ENCODE assay signal across 7 cellular contexts in the genomic region with DNA sequence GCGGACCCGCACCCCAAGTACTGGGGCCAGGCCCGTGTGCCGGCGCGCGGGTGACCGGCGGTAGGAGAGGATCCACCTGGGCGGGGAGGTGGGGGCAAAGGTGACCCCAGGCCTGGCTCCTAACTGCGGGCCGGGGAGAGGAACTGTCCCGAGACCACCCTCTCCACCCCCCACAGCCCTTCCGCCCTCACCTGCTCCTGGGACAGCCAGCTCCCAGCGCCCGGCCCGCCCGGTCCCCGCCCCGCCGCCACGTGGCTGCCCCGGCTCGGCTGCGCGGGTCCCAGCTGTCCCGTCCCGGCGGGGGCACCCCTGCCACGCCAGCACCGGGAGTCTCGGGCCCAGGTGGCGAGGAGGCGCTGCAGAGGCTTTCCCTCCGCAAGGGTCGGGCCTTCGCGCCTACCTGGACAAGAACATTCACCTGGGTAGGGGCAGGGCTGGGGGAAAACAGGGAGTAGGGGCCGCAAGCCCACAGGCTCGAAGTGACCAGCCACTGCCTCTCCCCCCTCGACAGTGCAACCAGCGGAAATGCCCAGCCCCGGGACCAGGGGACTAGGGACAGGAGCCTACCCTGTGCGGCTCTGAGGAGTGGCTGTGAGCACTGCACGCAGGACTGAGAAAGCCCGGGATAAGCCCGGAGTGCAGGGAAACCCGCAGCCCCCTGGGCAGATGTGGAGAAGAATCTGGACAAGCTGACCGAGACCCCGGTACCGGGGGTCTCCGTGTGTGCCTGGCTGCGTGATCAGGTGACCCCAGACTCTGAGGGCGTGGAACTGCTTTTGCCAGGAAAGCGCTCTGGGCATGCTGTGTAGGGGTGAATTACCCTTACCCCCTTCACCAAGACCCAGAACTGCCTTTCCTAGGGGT. TPM values are rescaled to one million over a fixed set of nuclear protein-coding genes. Genes with fewer than 3 reads are reported as not detected.
DNase-seq lines count a peak whose midpoint lies in the region; ATAC-seq and TF ChIP-seq lines count a peak whose summit lies in the region.

A gene with protein sequence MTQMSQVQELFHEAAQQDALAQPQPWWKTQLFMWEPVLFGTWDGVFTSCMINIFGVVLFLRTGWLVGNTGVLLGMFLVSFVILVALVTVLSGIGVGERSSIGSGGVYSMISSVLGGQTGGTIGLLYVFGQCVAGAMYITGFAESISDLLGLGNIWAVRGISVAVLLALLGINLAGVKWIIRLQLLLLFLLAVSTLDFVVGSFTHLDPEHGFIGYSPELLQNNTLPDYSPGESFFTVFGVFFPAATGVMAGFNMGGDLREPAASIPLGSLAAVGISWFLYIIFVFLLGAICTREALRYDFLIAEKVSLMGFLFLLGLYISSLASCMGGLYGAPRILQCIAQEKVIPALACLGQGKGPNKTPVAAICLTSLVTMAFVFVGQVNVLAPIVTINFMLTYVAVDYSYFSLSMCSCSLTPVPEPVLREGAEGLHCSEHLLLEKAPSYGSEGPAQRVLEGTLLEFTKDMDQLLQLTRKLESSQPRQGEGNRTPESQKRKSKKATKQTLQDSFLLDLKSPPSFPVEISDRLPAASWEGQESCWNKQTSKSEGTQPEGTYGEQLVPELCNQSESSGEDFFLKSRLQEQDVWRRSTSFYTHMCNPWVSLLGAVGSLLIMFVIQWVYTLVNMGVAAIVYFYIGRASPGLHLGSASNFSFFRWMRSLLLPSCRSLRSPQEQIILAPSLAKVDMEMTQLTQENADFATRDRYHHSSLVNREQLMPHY (minus strand): TSS at position 240 of the 864 bp plus-strand sequence. CDS start 1,399 bp downstream, outside the sequence.

- H3K4me1 Mint-ChIP-seq in WTC11: peaks cover 29% of the 10 kb centered on the region

- CTCF ChIA-PET in WTC11 (lab: Charles Lee): interaction anchor here (1.3 to 2.0 kb wide), 3 partner anchors 21 to 451 kb away, joined by 3 to 5 read pairs (median 5); no protein-coding TSS in a partner anchor

- no peaks in the 10 kb centered on the region for H3K79me2 ChIP-seq in GM23248 (ENCODE audit: insufficient read depth)

- H3K9me2 ChIP-seq in GM23248 (ENCODE audit: insufficient read depth): no peaks in the 10 kb centered on the region

- ATAC-seq in WTC11: peak; percentile 34

- H3K27me3 ChIP-seq in GM23248 (replicated peaks; ENCODE audit: insufficient read depth): no peaks in the 10 kb centered on the region

- H3K4me3 Mint-ChIP-seq in WTC11: peak within 1 kb of the TSS; percentile 69

- DNase-seq in GM23248 (peak; percentile 33), WTC11 (ENCODE audit: low spot score) (peak; percentile 49), DMS79 treated with DMSO at 0.1 percent for 48 hours (lab: John Stamatoyannopoulos, UW) (no peak), midbrain (lab: John Stamatoyannopoulos, UW) (no peak), NCI-H2196 (lab: John Stamatoyannopoulos, UW; ENCODE audit: unreplicated experiment) (no peak)

- H2AFZ ChIP-seq in GM23248: peak within 1 kb of the TSS; percentile 82

- no peaks in the 10 kb centered on the region for H3K9me3 ChIP-seq in GM23248 (ENCODE audit: low read depth)

- in situ Hi-C loops in GM23248 (cut with MboI): no loop called here

- H4K20me1 ChIP-seq in GM23248 (ENCODE audit: insufficient read depth): no peaks in the 10 kb centered on the region

- 0 out of 2 replicates have a peak, but pooled peaks cover 2% of the 10 kb centered on the region for H3K36me3 Mint-ChIP-seq in WTC11

- TF ChIP-seq CTCF in WTC11 (IDR thresholded peaks at IDR 0.05): no peak

- H3K4me2 ChIP-seq in GM23248 (ENCODE audit: unreplicated experiment): peak within 1 kb of the TSS; percentile 69

- no peaks in the 10 kb centered on the region for H3K9me3 Mint-ChIP-seq in WTC11

- H3F3A ChIP-seq in GM23248 (ENCODE audit: insufficient read depth): peaks cover 18% of the 10 kb centered on the region

- peak within 1 kb of the TSS; percentile 55 for H3K4me3 ChIP-seq in GM23248
- H3K4me3 ChIP-seq in iPS-11a (ENCODE audit: low read depth, low read length): peak within 1 kb of the TSS; percentile 48
- H3K4me3 ChIP-seq in skin epidermis: peak within 1 kb of the TSS; percentile 27 to 62 (median 42)

- H3K27me3 Mint-ChIP-seq in WTC11 (ENCODE audit: low read depth): peaks cover 13% of the 10 kb centered on the region; the same call in 1 of the 2 replicates

- H3K9ac ChIP-seq in GM23248: peak within 1 kb of the TSS; percentile 63

- no peak within 1 kb of the TSS for H3K27ac Mint-ChIP-seq in WTC11

- POLR2A ChIA-PET in WTC11 (lab: Charles Lee): interaction anchor here (0.9 to 1.1 kb wide), 2 partner anchors 92 to 162 kb away, joined by 3 to 4 read pairs; a partner anchor contains a TSS

- H3K36me3 ChIP-seq in GM23248 (ENCODE audit: low read depth): no peaks in the 10 kb centered on the region

- H3K4me1 ChIP-seq in GM23248 (ENCODE audit: insufficient read depth): peaks cover 20% of the 10 kb centered on the region

- H3K27ac ChIP-seq in GM23248: no peak within 1 kb of the TSS
- peak within 1 kb of the TSS in 15 of 21 experiments; percentile 8 to 80 (median 61) for H3K27ac ChIP-seq in skin epidermis

- WGBS in GM23248 (ENCODE audit: low coverage in 1 of 2, low lambda C conversion rate in 2 of 2, missing lambda C conversion rate in 2 of 2), 2 experiments: 16 to 29% methylated on average over 27 to 40 of the region's 55 CpGs

TF ChIP-seq in WTC11, 78 proteins besides CTCF, POLR2A, EP300 and RAD21 (continues in another document):
- TF ChIP-seq, protein P1, sequence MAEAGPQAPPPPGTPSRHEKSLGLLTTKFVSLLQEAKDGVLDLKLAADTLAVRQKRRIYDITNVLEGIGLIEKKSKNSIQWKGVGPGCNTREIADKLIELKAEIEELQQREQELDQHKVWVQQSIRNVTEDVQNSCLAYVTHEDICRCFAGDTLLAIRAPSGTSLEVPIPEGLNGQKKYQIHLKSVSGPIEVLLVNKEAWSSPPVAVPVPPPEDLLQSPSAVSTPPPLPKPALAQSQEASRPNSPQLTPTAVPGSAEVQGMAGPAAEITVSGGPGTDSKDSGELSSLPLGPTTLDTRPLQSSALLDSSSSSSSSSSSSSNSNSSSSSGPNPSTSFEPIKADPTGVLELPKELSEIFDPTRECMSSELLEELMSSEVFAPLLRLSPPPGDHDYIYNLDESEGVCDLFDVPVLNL (CRISPR knock-in tag; IDR thresholded peaks at IDR 0.05; ENCODE audit: borderline replicate concordance, low read depth): no peak; the same call in 1 of the 2 replicates
- TF ChIP-seq, protein P2, sequence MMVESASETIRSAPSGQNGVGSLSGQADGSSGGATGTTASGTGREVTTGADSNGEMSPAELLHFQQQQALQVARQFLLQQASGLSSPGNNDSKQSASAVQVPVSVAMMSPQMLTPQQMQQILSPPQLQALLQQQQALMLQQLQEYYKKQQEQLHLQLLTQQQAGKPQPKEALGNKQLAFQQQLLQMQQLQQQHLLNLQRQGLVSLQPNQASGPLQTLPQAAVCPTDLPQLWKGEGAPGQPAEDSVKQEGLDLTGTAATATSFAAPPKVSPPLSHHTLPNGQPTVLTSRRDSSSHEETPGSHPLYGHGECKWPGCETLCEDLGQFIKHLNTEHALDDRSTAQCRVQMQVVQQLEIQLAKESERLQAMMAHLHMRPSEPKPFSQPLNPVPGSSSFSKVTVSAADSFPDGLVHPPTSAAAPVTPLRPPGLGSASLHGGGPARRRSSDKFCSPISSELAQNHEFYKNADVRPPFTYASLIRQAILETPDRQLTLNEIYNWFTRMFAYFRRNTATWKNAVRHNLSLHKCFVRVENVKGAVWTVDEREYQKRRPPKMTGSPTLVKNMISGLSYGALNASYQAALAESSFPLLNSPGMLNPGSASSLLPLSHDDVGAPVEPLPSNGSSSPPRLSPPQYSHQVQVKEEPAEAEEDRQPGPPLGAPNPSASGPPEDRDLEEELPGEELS (CRISPR knock-in tag; IDR thresholded peaks at IDR 0.05): 0 out of 2 replicates have a peak, but pooled peaks have one; percentile 67
- TF ChIP-seq FOXK1 (CRISPR knock-in tag; IDR thresholded peaks at IDR 0.05) (peak; percentile 61; the same call in 1 of the 2 replicates), FOXP1 (CRISPR knock-in tag; IDR thresholded peaks at IDR 0.05; ENCODE audit: borderline replicate concordance) (peak; percentile 57; the same call in 1 of the 2 replicates), CREB1 (CRISPR knock-in tag; IDR thresholded peaks at IDR 0.05) (no peak), KAT7 (CRISPR knock-in tag; IDR thresholded peaks at IDR 0.05; ENCODE audit: borderline replicate concordance) (0 out of 2 replicates have a peak, but pooled peaks have one; percentile 6), ETV6 (CRISPR knock-in tag; IDR thresholded peaks at IDR 0.05) (peak; percentile 64; the same call in 1 of the 2 replicates), TEAD1 (CRISPR knock-in tag; IDR thresholded peaks at IDR 0.05) (0 out of 2 replicates have a peak, but pooled peaks have one; percentile 18), ZNF121 (CRISPR knock-in tag; IDR thresholded peaks at IDR 0.05) (peak; percentile 90)
- TF ChIP-seq, protein P3, sequence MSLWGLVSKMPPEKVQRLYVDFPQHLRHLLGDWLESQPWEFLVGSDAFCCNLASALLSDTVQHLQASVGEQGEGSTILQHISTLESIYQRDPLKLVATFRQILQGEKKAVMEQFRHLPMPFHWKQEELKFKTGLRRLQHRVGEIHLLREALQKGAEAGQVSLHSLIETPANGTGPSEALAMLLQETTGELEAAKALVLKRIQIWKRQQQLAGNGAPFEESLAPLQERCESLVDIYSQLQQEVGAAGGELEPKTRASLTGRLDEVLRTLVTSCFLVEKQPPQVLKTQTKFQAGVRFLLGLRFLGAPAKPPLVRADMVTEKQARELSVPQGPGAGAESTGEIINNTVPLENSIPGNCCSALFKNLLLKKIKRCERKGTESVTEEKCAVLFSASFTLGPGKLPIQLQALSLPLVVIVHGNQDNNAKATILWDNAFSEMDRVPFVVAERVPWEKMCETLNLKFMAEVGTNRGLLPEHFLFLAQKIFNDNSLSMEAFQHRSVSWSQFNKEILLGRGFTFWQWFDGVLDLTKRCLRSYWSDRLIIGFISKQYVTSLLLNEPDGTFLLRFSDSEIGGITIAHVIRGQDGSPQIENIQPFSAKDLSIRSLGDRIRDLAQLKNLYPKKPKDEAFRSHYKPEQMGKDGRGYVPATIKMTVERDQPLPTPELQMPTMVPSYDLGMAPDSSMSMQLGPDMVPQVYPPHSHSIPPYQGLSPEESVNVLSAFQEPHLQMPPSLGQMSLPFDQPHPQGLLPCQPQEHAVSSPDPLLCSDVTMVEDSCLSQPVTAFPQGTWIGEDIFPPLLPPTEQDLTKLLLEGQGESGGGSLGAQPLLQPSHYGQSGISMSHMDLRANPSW (CRISPR knock-in tag; conservative IDR thresholded peaks at IDR 0.05; ENCODE audit: low read depth): peak; percentile 11; the same call in 1 of the 2 replicates

RNA-seq across cellular contexts. Expression of the gene that starts here (rescaled TPM):
- total RNA-seq in GM23248 (2014; rRNA removed; shearing (Covaris generic)): 7.8 and 12.0 TPM in 2 replicates
- polyA plus RNA-seq in GM23248 (2016; fragmentation: Nextera tagmentation; extraction: Ambion mirVana): 3.4 and 3.5 TPM in 2 replicates
- total RNA-seq in WTC11 (2021): 7.5 to 10.3 TPM (median 9.1 TPM) in 3 replicates

Comparison
In these comparisons a context has a peak if more than half of its experiments do, and no peak if none do; other contexts are left out.
1. DNase-seq: peak in GM23248 (single experiment) and WTC11 (single experiment); none in DMS79 treated with DMSO at 0.1 percent for 48 hours (single experiment), midbrain (single experiment) and NCI-H2196 (single experiment).
2. Peak in every context shown above with its lines, with median percentiles within 50 percentile points of each other: H3K4me3 ChIP-seq.